ENCODE assay signal across 11 cellular contexts in the genomic region with DNA sequence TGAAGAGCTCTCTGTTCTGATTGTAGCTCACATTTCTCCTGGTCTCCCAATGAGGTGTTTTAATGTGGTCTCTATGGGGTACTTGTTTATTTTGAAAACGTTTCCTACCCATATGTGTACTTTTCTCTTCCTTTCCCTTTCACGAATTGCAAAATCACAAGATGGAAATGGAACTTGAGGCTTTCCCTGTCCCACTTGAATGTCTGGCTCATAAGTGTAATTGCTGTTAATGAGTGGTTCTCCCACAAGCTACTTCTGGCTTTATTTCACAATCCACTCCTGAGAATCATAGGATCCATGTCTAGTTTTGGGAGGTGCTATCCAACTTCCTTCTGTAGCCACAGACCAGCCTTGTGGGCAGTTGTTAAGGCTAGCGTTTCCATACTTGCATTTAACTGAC.
DNase-seq lines count a peak whose midpoint lies in the region; TF ChIP-seq lines count a peak whose summit lies in the region.
"Had no signal": no experiment of that assay in that cellular context is flagged by ENCODE, and none has a peak within 500 bp of the region (broad histone marks: within the 10 kb centered on the region; RNA-seq: fewer than 3 reads in every experiment).

No MANE protein-coding gene starts in this region.

- dilution Hi-C loops in mammary epithelial cell (cut with HindIII; ENCODE audit: low sequenced_read_pairs), result no loop called here

- H4K20me1 ChIP-seq in mammary epithelial cell (ENCODE audit: insufficient read depth, low read length), result no peaks in the 10 kb centered on the region

- no peaks in the 10 kb centered on the region for H3K27me3 Mint-ChIP-seq in nephron (ENCODE audit: low read depth)
- H3K27me3 Mint-ChIP-seq in activated CD4-positive, alpha-beta memory T cell treated with anti-CD3 and anti-CD28 coated beads for 36 hours, result peaks cover 5% of the 10 kb centered on the region

- H3K4me3 ChIP-seq in mammary epithelial cell (replicated peaks in 1 of 3; ENCODE audit: insufficient read depth in 1 of 3, low read depth in 2 of 3, low read length in 3 of 3) (no peak overlapping the region), prostate gland (no peak overlapping the region)
- H3K4me3 ChIP-seq: vagina had no signal

- H3K4me3 Mint-ChIP-seq in nephron, result no peak overlapping the region
- no peak overlapping the region for H3K4me3 Mint-ChIP-seq in activated CD4-positive, alpha-beta memory T cell treated with anti-CD3 and anti-CD28 coated beads for 36 hours

- peak overlapping the region in 2 of 3 experiments; percentile 1 to 3 for H3K27ac Mint-ChIP-seq in nephron
- H3K27ac Mint-ChIP-seq in activated CD4-positive, alpha-beta memory T cell treated with anti-CD3 and anti-CD28 coated beads for 36 hours, result no peak overlapping the region

- H3K4me1 ChIP-seq in mammary epithelial cell (ENCODE audit: insufficient read depth, low read length) (peaks cover 1% of the 10 kb centered on the region), prostate gland (replicated peaks) (no peaks in the 10 kb centered on the region)

- no peak overlapping the region for H3K4me2 ChIP-seq in mammary epithelial cell (ENCODE audit: insufficient read depth, low read depth, low read length)

- intact Hi-C loops in mammary epithelial cell (cut with micrococcal nuclease) (no loop called here), prostate gland (cut with DNase I) (no loop called here)
- intact Hi-C loops in activated CD4-positive, alpha-beta memory T cell treated with anti-CD3 and anti-CD28 coated beads for 36 hours (cut with micrococcal nuclease), result no loop called here

- CTCF ChIA-PET in mammary epithelial cell (lab: Charles Lee; ENCODE audit: low non-redundant PET), result no interaction called here
- CTCF ChIA-PET in activated CD4-positive, alpha-beta memory T cell treated with anti-CD3 and anti-CD28 coated beads for 36 hours (lab: Charles Lee), result no interaction called here

- no peaks in the 10 kb centered on the region for H3K36me3 ChIP-seq in mammary epithelial cell (ENCODE audit: insufficient read depth, low read length)
- no peaks in the 10 kb centered on the region for H3K36me3 ChIP-seq in prostate gland
- H3K36me3 ChIP-seq: vagina had no signal

- no peak overlapping the region for H3K27ac ChIP-seq in mammary epithelial cell (ENCODE audit: insufficient read depth, low read depth, low read length)
- no peak overlapping the region for H3K27ac ChIP-seq in prostate gland
- H3K27ac ChIP-seq: vagina had no signal

- no peaks in the 10 kb centered on the region for H3K27me3 ChIP-seq in mammary epithelial cell (ENCODE audit: insufficient read depth, low read length)
- H3K27me3 ChIP-seq in prostate gland (replicated peaks; ENCODE audit: insufficient read depth), result no peaks in the 10 kb centered on the region
- H3K27me3 ChIP-seq: vagina had no signal

- no peaks in the 10 kb centered on the region for H3K79me2 ChIP-seq in mammary epithelial cell (ENCODE audit: insufficient read depth, low read length)

- peak; percentile 74 for DNase-seq in Daoy (ENCODE audit: low read depth)
- DNase-seq in NCI-H1092 (lab: John Stamatoyannopoulos, UW), result peak; percentile 43
- DNase-seq in mammary epithelial cell, result peak; percentile 8
- no peak for DNase-seq in activated CD4-positive, CD25-positive, alpha-beta regulatory T cell (lab: John Stamatoyannopoulos, UW)
- no peak for DNase-seq in prostate gland (ENCODE audit: low spot score)
- no peak for DNase-seq in activated CD4-positive, alpha-beta memory T cell treated with anti-CD3 and anti-CD28 coated beads for 36 hours
- no peak for DNase-seq in activated naive CD4-positive, alpha-beta T cell treated with anti-CD3 and anti-CD28 coated beads, Interleukin-2, amount 50 U/mL, for 16 hours
- DNase-seq: activated gamma-delta T cell treated with Interleukin-2 at 50 U/mL for 16 hours, T1000 had no signal

- no peaks in the 10 kb centered on the region for H3K36me3 Mint-ChIP-seq in nephron (ENCODE audit: low read depth)
- no peaks in the 10 kb centered on the region for H3K36me3 Mint-ChIP-seq in activated CD4-positive, alpha-beta memory T cell treated with anti-CD3 and anti-CD28 coated beads for 36 hours

- WGBS in mammary epithelial cell (ENCODE audit: low coverage, missing lambda C conversion rate), result 76% methylated on average over 3 of the region's 3 CpGs
- 42% methylated on average over 3 of the region's 3 CpGs for WGBS in prostate gland

- no peak overlapping the region for H2AFZ ChIP-seq in mammary epithelial cell (ENCODE audit: low read depth, low read length)

- TF ChIP-seq CTCF in mammary epithelial cell (conservative IDR thresholded peaks at IDR 0.05 in 1 of 2, IDR thresholded peaks at IDR 0.05 in 1 of 2; ENCODE audit: extremely low read depth in 1 of 2, insufficient read depth in 1 of 2, low read depth in 1 of 2, low read length in 2 of 2) (no peak), nephron (IDR thresholded peaks at IDR 0.05; ENCODE audit: unreplicated experiment in 3 of 3) (no peak), prostate gland (IDR thresholded peaks at IDR 0.05) (no peak)

- in situ Hi-C loops in mammary epithelial cell (cut with MboI; ENCODE audit: low sequenced_read_pairs in 2 of 2), result no loop called here

- H3K9me3 ChIP-seq in mammary epithelial cell (replicated peaks; ENCODE audit: insufficient read depth, low read length) (no peaks in the 10 kb centered on the region), prostate gland (no peaks in the 10 kb centered on the region)
- H3K9me3 ChIP-seq: vagina had no signal

- no peak overlapping the region for H3K9ac ChIP-seq in mammary epithelial cell (ENCODE audit: insufficient read depth, low read length)

- no TSS peak for BruUV-seq in mammary epithelial cell (replicated peaks; lab: Mats Ljungman, UMichigan)

- POLR2A ChIA-PET in activated CD4-positive, alpha-beta memory T cell treated with anti-CD3 and anti-CD28 coated beads for 36 hours (lab: Charles Lee), result no interaction called here

- peaks cover 23% of the 10 kb centered on the region for H3K4me1 Mint-ChIP-seq in nephron
- no peaks in the 10 kb centered on the region for H3K4me1 Mint-ChIP-seq in activated CD4-positive, alpha-beta memory T cell treated with anti-CD3 and anti-CD28 coated beads for 36 hours (ENCODE audit: low read depth)

- no peak for TF ChIP-seq POLR2A in prostate gland (IDR thresholded peaks at IDR 0.05)

- H3K9me3 Mint-ChIP-seq in nephron, result peaks cover 7% of the 10 kb centered on the region
- H3K9me3 Mint-ChIP-seq in activated CD4-positive, alpha-beta memory T cell treated with anti-CD3 and anti-CD28 coated beads for 36 hours, result no peaks in the 10 kb centered on the region

Comparison
In these comparisons a context has a peak if more than half of its experiments do, and no peak if none do; other contexts are left out.
1. DNase-seq: peak in Daoy (single experiment), NCI-H1092 (single experiment) and mammary epithelial cell (single experiment); none in activated CD4-positive, CD25-positive, alpha-beta regulatory T cell (0 of 4), prostate gland (single experiment), activated CD4-positive, alpha-beta memory T cell treated with anti-CD3 and anti-CD28 coated beads for 36 hours (single experiment) and activated naive CD4-positive, alpha-beta T cell treated with anti-CD3 and anti-CD28 coated beads, Interleukin-2, amount 50 U/mL, for 16 hours (single experiment).